ENCODE assay signal across 25 cellular contexts in genomic region chr6:38241200-38241599, GRCh38.
DNase-seq lines count a peak whose midpoint lies in the region; ATAC-seq, FAIRE-seq and TF ChIP-seq lines count a peak whose summit lies in the region.
"Had no signal": no experiment of that assay in that cellular context is flagged by ENCODE, and none has a peak within 500 bp of the region (broad histone marks: within the 10 kb centered on the region; RNA-seq: fewer than 3 reads in every experiment).

No MANE protein-coding gene starts in this region.

- TF ChIP-seq POLR2A in H54 (IDR thresholded peaks at IDR 0.05; ENCODE audit: low read depth, low read length) (no peak), transverse colon (IDR thresholded peaks at IDR 0.05) (no peak)

- 80 to 87% methylated on average over 5 of the region's 5 CpGs for WGBS in transverse colon (ENCODE audit: low coverage in 1 of 2), 2 donors

- TF ChIP-seq EP300 in transverse colon (IDR thresholded peaks at IDR 0.05; ENCODE audit: low read depth) = no peak

- no peaks in the 10 kb centered on the region for H3K9me3 ChIP-seq in CD4-positive, CD25-positive, alpha-beta regulatory T cell (ENCODE audit: control insufficient read depth in 2 of 2, low read length in 2 of 2)
- H3K9me3 ChIP-seq in transverse colon = no peaks in the 10 kb centered on the region
- H3K9me3 ChIP-seq: SJCRH30 had no signal

- intact Hi-C loops in transverse colon (cut with DNase I; ENCODE audit: low total_unique reads) = no loop called here

- H3K27me3 Mint-ChIP-seq in CD4-positive, CD25-positive, alpha-beta regulatory T cell = no peaks in the 10 kb centered on the region

- H3K36me3 Mint-ChIP-seq in CD4-positive, CD25-positive, alpha-beta regulatory T cell = peaks cover 25% of the 10 kb centered on the region

- no peak for ATAC-seq in CD4-positive, CD25-positive, alpha-beta regulatory T cell (ENCODE audit: low read depth in 2 of 2)
- ATAC-seq: GM12878, Right ventricle myocardium inferior had no signal

- in situ Hi-C loops in transverse colon (cut with MboI; ENCODE audit: low pct_ligation_motif_present in 1 of 4, low pct_unique_long_range_greater_than_20kb in 1 of 4, low sequenced_read_pairs in 3 of 4) = no loop called here

- no peaks in the 10 kb centered on the region for H3K27me3 ChIP-seq in CD4-positive, CD25-positive, alpha-beta regulatory T cell (ENCODE audit: control insufficient read depth, insufficient read depth, low read length)
- H3K27me3 ChIP-seq in transverse colon = no peaks in the 10 kb centered on the region
- H3K27me3 ChIP-seq: SJCRH30 had no signal

- peak overlapping the region in 1 of 4 donors; percentile 25 for H3K4me3 Mint-ChIP-seq in CD4-positive, CD25-positive, alpha-beta regulatory T cell
- H3K4me3 Mint-ChIP-seq: GM23338 had no signal

- H3K27ac ChIP-seq in CD4-positive, CD25-positive, alpha-beta regulatory T cell (ENCODE audit: insufficient read depth, low read length, poor library complexity, severe bottlenecking) = no peak overlapping the region
- H3K27ac ChIP-seq in transverse colon = no peak overlapping the region
- H3K27ac ChIP-seq: HL-60, SJCRH30 had no signal

- H3K4me1 Mint-ChIP-seq in CD4-positive, CD25-positive, alpha-beta regulatory T cell = peaks cover 5 to 20% (median 6%) of the 10 kb centered on the region in 4 donors

- no peaks in the 10 kb centered on the region for H3K4me1 ChIP-seq in CD4-positive, CD25-positive, alpha-beta regulatory T cell (ENCODE audit: control insufficient read depth, insufficient read depth, low read length, poor library complexity, severe bottlenecking)
- H3K4me1 ChIP-seq in transverse colon = no peaks in the 10 kb centered on the region

- H3K36me3 ChIP-seq in CD4-positive, CD25-positive, alpha-beta regulatory T cell (ENCODE audit: control insufficient read depth, insufficient read depth, low read length) = peaks cover 2% of the 10 kb centered on the region
- H3K36me3 ChIP-seq in transverse colon = no peaks in the 10 kb centered on the region
- H3K36me3 ChIP-seq: SJCRH30 had no signal

- no peaks in the 10 kb centered on the region for H3K9me3 Mint-ChIP-seq in CD4-positive, CD25-positive, alpha-beta regulatory T cell
- H3K9me3 Mint-ChIP-seq: GM23338 had no signal

- H3K4me3 ChIP-seq in CD4-positive, CD25-positive, alpha-beta regulatory T cell (ENCODE audit: low read depth, low read length) = no peak overlapping the region
- H3K4me3 ChIP-seq in foreskin fibroblast (ENCODE audit: low read depth in 1 of 2, low read length in 2 of 2) (no peak overlapping the region), transverse colon (no peak overlapping the region)
- H3K4me3 ChIP-seq: GM12878, GM23338, SJCRH30 had no signal

- peak; percentile 77 for FAIRE-seq in H54 (lab: Jason Lieb, UNC)
- FAIRE-seq in RCC 7860 (lab: Jason Lieb, UNC) = no peak
- FAIRE-seq: G401.6, GM12878 had no signal

- no peak for TF ChIP-seq CTCF in foreskin fibroblast (IDR thresholded peaks at IDR 0.05; ENCODE audit: low read depth, low read length)
- TF ChIP-seq CTCF in transverse colon (IDR thresholded peaks at IDR 0.05) = no peak

- peak overlapping the region in 2 of 3 donors; percentile 35 to 60 for H3K27ac Mint-ChIP-seq in CD4-positive, CD25-positive, alpha-beta regulatory T cell
- H3K27ac Mint-ChIP-seq: GM23338 had no signal

- no peak for DNase-seq in CD4-positive, CD25-positive, alpha-beta regulatory T cell
- DNase-seq in H54 (ENCODE audit: insufficient read length, low spot score) (no peak), RCC 7860 (ENCODE audit: low spot score) (peak; percentile 38), foreskin fibroblast (peak; percentile 16 to 30), NCI-H146 (lab: John Stamatoyannopoulos, UW) (no peak), NCI-H510A treated with DMSO at 0.1 percent for 48 hours (lab: John Stamatoyannopoulos, UW) (no peak), transverse colon (no peak), MV-4-11 (lab: John Stamatoyannopoulos, UW) (no peak)
- DNase-seq: 8988T, DMS153, DND-41, HCEC 1CT, Karpas-422, NCI-H1105, NCI-H1436 treated with DMSO at 0.1 percent for 48 hours, NCI-H1930, NCI-H2107, NCI-H446, NCI-H526, SJCRH30 had no signal

Comparison
In these comparisons a context has a peak if more than half of its experiments do, and no peak if none do; other contexts are left out.
1. DNase-seq: peak in RCC 7860 (single experiment) and foreskin fibroblast (2 of 2); none in CD4-positive, CD25-positive, alpha-beta regulatory T cell (0 of 3), H54 (single experiment), NCI-H146 (single experiment), NCI-H510A treated with DMSO at 0.1 percent for 48 hours (single experiment), transverse colon (single experiment) and MV-4-11 (single experiment).